In the genomic region with DNA sequence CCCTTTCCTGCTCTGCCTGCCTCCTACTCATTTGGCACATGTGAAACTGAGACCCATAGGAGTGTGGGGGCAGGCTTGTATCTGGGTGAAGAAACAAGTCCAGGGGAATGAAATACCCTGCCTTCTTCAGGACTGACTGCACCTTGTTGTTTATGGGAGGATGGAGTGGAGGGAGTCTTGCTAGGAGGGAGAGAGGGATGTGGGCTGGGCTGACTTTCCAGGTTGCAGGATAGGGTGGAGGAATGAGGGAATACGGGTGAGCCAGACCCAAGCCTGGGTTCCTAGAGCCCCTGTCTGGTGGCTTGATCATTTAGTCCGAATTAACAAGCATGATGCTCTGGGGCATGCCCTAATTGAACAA, we compare ENCODE assay signal across 9 cellular contexts. TPM values are rescaled to one million over a fixed set of nuclear protein-coding genes. Genes with fewer than 3 reads are reported as not detected.
A peak's percentile ranks its signal among the peaks of the same experiment; 100 is the strongest.
DNase-seq lines count a peak whose midpoint lies in the region; ATAC-seq and TF ChIP-seq lines count a peak whose summit lies in the region.
"Had no signal": no experiment of that assay in that cellular context is flagged by ENCODE, and none has a peak within 500 bp of the region (broad histone marks: within the 10 kb centered on the region; RNA-seq: fewer than 3 reads in every experiment).

No MANE protein-coding gene starts in this region.

- DNase-seq in heart right ventricle (no peak), cardiac septum (ENCODE audit: low spot score) (no peak), vagina (ENCODE audit: extremely low spot score in 2 of 2) (no peak), KBM-7 (no peak), iPS-NIHi7 (ENCODE audit: extremely low spot score) (no peak)

- H3K4me1 ChIP-seq in heart right ventricle, result peaks cover 39 to 88% (median 79%) of the 10 kb centered on the region in 9 donors
- H3K4me1 ChIP-seq in mononuclear cell (ENCODE audit: insufficient read depth, low read length), result peaks cover 78% of the 10 kb centered on the region
- peaks cover 89% of the 10 kb centered on the region for H3K4me1 ChIP-seq in vagina

- peaks cover 0 to 53% (median 0%) of the 10 kb centered on the region in 7 donors for H3K27me3 ChIP-seq in heart right ventricle
- H3K27me3 ChIP-seq in mononuclear cell (ENCODE audit: insufficient read depth, low read length), result peaks cover 23% of the 10 kb centered on the region
- no peaks in the 10 kb centered on the region for H3K27me3 ChIP-seq in vagina

- no peaks in the 10 kb centered on the region for H3K36me3 Mint-ChIP-seq in brain

- peak overlapping the region; percentile 81 to 99 (median 98) for H3K4me3 Mint-ChIP-seq in brain

- ATAC-seq in heart right ventricle (no peak), GM21390 (IDR thresholded peaks at IDR 0.05; ENCODE audit: unreplicated experiment) (no peak)

- in situ Hi-C loops in KBM-7 (cut with MboI; ENCODE audit: low pct_unique_long_range_greater_than_20kb, low sequenced_read_pairs), result no loop called here

- no peaks in the 10 kb centered on the region for H3K9me3 ChIP-seq in heart right ventricle
- no peaks in the 10 kb centered on the region for H3K9me3 ChIP-seq in mononuclear cell (ENCODE audit: low read depth, low read length)
- H3K9me3 ChIP-seq in vagina, result no peaks in the 10 kb centered on the region

- H3K36me3 ChIP-seq in heart right ventricle (no peaks in the 10 kb centered on the region), vagina (no peaks in the 10 kb centered on the region)

- H3K9me3 Mint-ChIP-seq in brain, result peaks cover 0 to 4% (median 0%) of the 10 kb centered on the region in 5 experiments
- H3K9me3 Mint-ChIP-seq: activated T-helper 2 cell treated with anti-CD3 and anti-CD28 coated beads, Interferon-gamma antibody, Interleukin-2, Interleukin-4, amounts not matched to agents 10 μg/mL and 5 μg/mL and 100 μg/mL, durations not matched to agents 14 hours and 24 hours and 36 hours had no signal

- TF ChIP-seq POLR2A in vagina (IDR thresholded peaks at IDR 0.05), result no peak

- peak overlapping the region; percentile 92 to 99 (median 97) for H3K27ac Mint-ChIP-seq in brain
- H3K27ac Mint-ChIP-seq: activated T-helper 2 cell treated with anti-CD3 and anti-CD28 coated beads, Interferon-gamma antibody, Interleukin-2, Interleukin-4, amounts not matched to agents 10 μg/mL and 5 μg/mL and 100 μg/mL, durations not matched to agents 14 hours and 24 hours and 36 hours had no signal

- peak overlapping the region; percentile 66 to 97 (median 92) for H3K27ac ChIP-seq in heart right ventricle
- peak overlapping the region; percentile 95 for H3K27ac ChIP-seq in vagina

- H3K27me3 Mint-ChIP-seq in brain, result peaks cover 15% of the 10 kb centered on the region

- WGBS in heart right ventricle, 2 donors, result 31 to 47% methylated on average over 2 of the region's 2 CpGs

- intact Hi-C loops in heart right ventricle (cut with DNase I) (loop anchor here in 6 of 10 donors (2.0 to 5.0 kb wide), 3 partner anchors 15 to 41 kb away; no protein-coding TSS in a partner anchor), cardiac septum (cut with DNase I) (loop anchor here (5.0 kb wide), 2 partner anchors 36 to 234 kb away; no protein-coding TSS in a partner anchor), vagina (cut with DNase I) (loop anchor here (5.0 kb wide), 1 partner anchor 46 kb away; no protein-coding TSS in a partner anchor)

- peaks cover 71% of the 10 kb centered on the region for H3K4me1 Mint-ChIP-seq in brain

- H3K4me3 ChIP-seq in heart right ventricle (peak overlapping the region in 6 of 10 donors; percentile 20 to 99 (median 96)), mononuclear cell (ENCODE audit: low read length) (peak overlapping the region; percentile 15), vagina (peak overlapping the region; percentile 65 to 67)

- TF ChIP-seq CTCF in heart right ventricle (IDR thresholded peaks at IDR 0.05) (no peak), brain (conservative IDR thresholded peaks at IDR 0.05) (no peak), vagina (IDR thresholded peaks at IDR 0.05) (no peak)

RNA-seq across cellular contexts. Expression of a gene that starts 3.3 kb away (rescaled TPM):
- 10 to 100 TPM; 30.7 to 51.6 (median 37.9) TPM for total RNA-seq in heart right ventricle
- polyA plus RNA-seq in heart right ventricle, result 10 to 100 TPM; 28.7 to 31.4 TPM
- 49.3 TPM for total RNA-seq in cardiac septum
- 79.7 TPM for polyA plus RNA-seq in brain (ENCODE audit: insufficient read depth, low read depth, low replicate concordance)
- 82.8 TPM for total RNA-seq in mononuclear cell
- total RNA-seq in vagina, result 51.8 TPM

Comparison
In these comparisons a context has a peak if more than half of its experiments do, and no peak if none do; other contexts are left out.
1. H3K4me3 ChIP-seq: peak in every context shown above with its lines; median percentile 96 in heart right ventricle; 66 in vagina; 15 in mononuclear cell.